Comparison of ENCODE assay signal across 10 cellular contexts in the genomic region with DNA sequence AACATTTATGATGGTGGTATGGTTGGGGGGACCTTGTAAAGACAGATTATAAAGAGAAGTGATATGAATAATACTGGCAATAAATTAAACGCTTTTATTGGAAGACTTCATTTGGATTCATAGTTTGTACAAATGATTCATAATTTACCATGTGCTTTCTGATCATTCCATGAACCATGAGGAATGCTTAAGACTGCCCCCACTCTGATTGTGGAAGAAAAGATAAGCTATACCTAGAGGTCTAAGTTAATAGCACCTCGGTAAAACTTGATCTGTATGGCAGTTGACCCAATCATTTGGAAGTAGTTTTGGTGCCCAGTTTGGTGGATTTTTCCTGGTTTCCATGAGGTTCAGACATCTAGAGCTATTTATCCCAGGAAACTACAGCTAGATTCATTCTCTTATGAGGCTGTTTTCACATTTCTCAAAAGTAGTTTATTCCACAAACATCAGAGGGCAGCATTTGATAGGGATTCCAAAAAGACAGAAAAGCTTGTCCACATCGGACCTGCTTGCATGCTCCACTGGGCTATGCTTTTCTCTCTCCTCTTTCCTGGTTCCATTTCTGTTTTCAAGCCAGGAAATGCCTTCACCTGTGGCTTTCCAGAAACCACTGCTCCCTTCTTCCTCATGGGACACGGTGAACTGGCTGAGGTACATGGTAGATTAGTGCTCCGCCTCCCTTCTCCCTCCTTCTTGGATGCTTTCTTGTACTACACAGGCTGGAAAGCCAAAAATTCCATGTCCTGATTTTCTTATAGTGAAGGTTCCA. TPM values are rescaled to one million over a fixed set of nuclear protein-coding genes. Genes with fewer than 3 reads are reported as not detected.
DNase-seq lines count a peak whose midpoint lies in the region; ATAC-seq lines count a peak whose summit lies in the region.
"Had no signal": no experiment of that assay in that cellular context is flagged by ENCODE, and none has a peak within 500 bp of the region (broad histone marks: within the 10 kb centered on the region; RNA-seq: fewer than 3 reads in every experiment).

No MANE protein-coding gene starts in this region.

- ATAC-seq in HG03045 (IDR thresholded peaks at IDR 0.05; ENCODE audit: unreplicated experiment) = no peak
- ATAC-seq: stimulated activated naive CD8-positive, alpha-beta T cell treated with anti-CD3 and anti-CD28 coated beads, Interleukin-15, amount 100 ng/mL, for 72 hours had no signal

- DNase-seq in DMS153 (lab: John Stamatoyannopoulos, UW) (peak; percentile 21), DMS153 treated with DMSO at 0.1 percent for 48 hours (lab: John Stamatoyannopoulos, UW; ENCODE audit: unreplicated experiment) (no peak), SK-N-DZ (ENCODE audit: low spot score) (peak; percentile 50), glomerular visceral epithelial cell (ENCODE audit: extremely low spot score) (peak; percentile 92), superior temporal gyrus (ENCODE audit: extremely low spot score) (peak; percentile 64), GDM1 (lab: John Stamatoyannopoulos, UW) (no peak), activated gamma-delta T cell treated with Interleukin-2 at 50 U/mL for 16 hours (no peak)
- DNase-seq: 8988T; stimulated activated naive CD8-positive, alpha-beta T cell treated with anti-CD3 and anti-CD28 coated beads, Interleukin-15, amount 100 ng/mL, for 72 hours had no signal

RNA-seq across cellular contexts. Expression of a gene that starts 29.2 kb away (rescaled TPM):
- polyA plus RNA-seq in SK-N-DZ (2014; cell fraction: cytosol; rRNA removed) = 35.0 and 40.7 TPM in 2 replicates
- polyA plus RNA-seq in SK-N-DZ (2014; cell fraction: nucleus; rRNA removed) = 17.8 and 36.9 TPM in 2 replicates

Comparison
In these comparisons a context has a peak if more than half of its experiments do, and no peak if none do; other contexts are left out.
1. DNase-seq: peak in DMS153 (single experiment), SK-N-DZ (single experiment), glomerular visceral epithelial cell (single experiment) and superior temporal gyrus (single experiment); none in DMS153 treated with DMSO at 0.1 percent for 48 hours (single experiment), GDM1 (single experiment) and activated gamma-delta T cell treated with Interleukin-2 at 50 U/mL for 16 hours (single experiment).